ENCODE assay signal across 1 cellular context in genomic region chr20:45832619-45833018, GRCh38.
TF ChIP-seq lines count a peak whose summit lies in the region.

No MANE protein-coding gene starts in this region.

TF ChIP-seq in IMR-90, 13 proteins besides CTCF, POLR2A, EP300 and RAD21:
- TF ChIP-seq MXI1 (IDR thresholded peaks at IDR 0.05; ENCODE audit: borderline replicate concordance, low read depth, low read length) (no peak), CHD1 (IDR thresholded peaks at IDR 0.05; ENCODE audit: low read depth, low read length) (no peak), RFX5 (IDR thresholded peaks at IDR 0.05; ENCODE audit: low read depth, low read length) (no peak), ELK1 (IDR thresholded peaks at IDR 0.05; ENCODE audit: borderline replicate concordance, low read depth, low read length) (no peak), MAFK (IDR thresholded peaks at IDR 0.05; ENCODE audit: low read depth, low read length) (no peak), CEBPB (IDR thresholded peaks at IDR 0.05; ENCODE audit: low read depth, low read length) (no peak), USF2 (IDR thresholded peaks at IDR 0.05; ENCODE audit: low read depth, low read length) (no peak), SMC3 (IDR thresholded peaks at IDR 0.05; ENCODE audit: low read depth, low read length) (no peak), MAZ (IDR thresholded peaks at IDR 0.05; ENCODE audit: borderline replicate concordance, low read depth, low read length) (no peak), NFE2L2 (IDR thresholded peaks at IDR 0.05; ENCODE audit: low read depth, low read length) (no peak), BHLHE40 (IDR thresholded peaks at IDR 0.05; ENCODE audit: low read depth, low read length) (no peak), RCOR1 (IDR thresholded peaks at IDR 0.05; ENCODE audit: insufficient replicate concordance, low read length) (no peak), FOS (IDR thresholded peaks at IDR 0.05; ENCODE audit: low read depth, low read length) (no peak)
